8 cellular contexts compared by ENCODE assay signal in the genomic region with DNA sequence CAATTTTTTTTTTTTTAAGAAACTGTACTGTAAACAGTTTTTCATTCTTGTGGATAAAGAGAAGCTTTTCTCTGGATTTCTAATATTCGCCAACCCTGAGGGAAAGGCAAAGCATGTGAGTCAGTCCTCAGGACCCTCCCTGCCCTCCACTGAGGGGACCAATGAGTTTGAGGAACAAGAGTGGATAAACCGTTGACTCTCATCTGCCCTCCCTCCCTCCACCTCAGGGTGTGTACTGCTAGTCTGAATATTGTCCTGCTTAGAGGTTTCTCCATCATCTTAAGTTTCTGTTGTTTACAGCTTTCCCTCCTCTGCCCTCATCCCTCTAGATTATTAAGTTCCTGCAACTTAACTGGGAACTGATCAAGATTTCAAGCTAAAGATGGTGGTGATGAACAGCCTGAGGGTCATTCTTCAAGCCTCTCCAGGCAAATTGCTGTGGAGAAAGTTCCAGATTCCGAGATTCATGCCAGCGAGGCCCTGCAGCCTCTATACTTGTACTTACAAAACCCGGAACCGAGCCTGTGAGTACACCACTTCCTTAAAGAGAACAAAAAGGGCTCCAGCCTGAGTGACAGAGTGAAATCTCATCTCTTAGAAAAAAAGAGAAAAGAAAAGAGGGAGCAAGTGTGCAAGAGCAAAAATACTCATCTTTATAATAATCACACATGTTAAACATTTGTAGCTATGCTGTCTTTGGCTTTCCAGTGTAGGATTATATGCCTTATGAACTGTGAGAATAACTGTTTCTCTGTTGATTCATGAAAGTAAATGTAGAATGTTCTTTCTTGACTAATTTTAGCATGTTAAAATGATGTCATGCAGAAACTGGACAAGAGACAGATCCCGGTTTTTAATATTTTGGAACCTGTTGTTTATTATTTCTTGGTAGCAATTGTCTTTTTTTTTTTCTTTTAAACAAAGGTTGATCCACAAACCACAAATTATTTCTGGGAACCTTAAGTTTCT. TPM values are rescaled to one million over a fixed set of nuclear protein-coding genes. Genes with fewer than 3 reads are reported as not detected.
DNase-seq lines count a peak whose midpoint lies in the region; ATAC-seq lines count a peak whose summit lies in the region.

No MANE protein-coding gene starts in this region.

- peak overlapping the region; percentile 76 for H3K27ac ChIP-seq in KOPT-K1 (ENCODE audit: low read depth, low read length, poor library complexity, severe bottlenecking)

- no peaks in the 10 kb centered on the region for H3K9me3 ChIP-seq in KOPT-K1 (ENCODE audit: insufficient read depth, low read length, poor library complexity, severe bottlenecking)

- H3K9me3 Mint-ChIP-seq in naive B cell: no peaks in the 10 kb centered on the region

- H3K4me1 Mint-ChIP-seq in naive B cell: peaks cover 38 to 48% (median 45%) of the 10 kb centered on the region in 3 donors

- peak; percentile 65 for DNase-seq in EH (ENCODE audit: low read depth)
- peak; percentile 54 for DNase-seq in central memory CD4-positive, alpha-beta T cell
- peak; percentile 48 for DNase-seq in naive B cell
- no peak for DNase-seq in effector CD8-positive, alpha-beta T cell (lab: John Stamatoyannopoulos, UW)
- no peak for DNase-seq in AML-193 (lab: John Stamatoyannopoulos, UW)
- DNase-seq in SK-N-DZ (ENCODE audit: low spot score): no peak

- ATAC-seq in GM21528 (IDR thresholded peaks at IDR 0.05; ENCODE audit: low FRiP score, unreplicated experiment): peak; percentile 84
- ATAC-seq in naive B cell (ENCODE audit: low read depth in 2 of 2): peak; percentile 53 to 57

- peak overlapping the region; percentile 75 to 91 (median 83) for H3K4me3 Mint-ChIP-seq in naive B cell

- H3K36me3 ChIP-seq in KOPT-K1 (ENCODE audit: insufficient read depth, low read length): no peaks in the 10 kb centered on the region

- H3K27me3 Mint-ChIP-seq in naive B cell: no peaks in the 10 kb centered on the region

- peak overlapping the region; percentile 94 to 99 (median 98) for H3K27ac Mint-ChIP-seq in naive B cell

- H3K36me3 Mint-ChIP-seq in naive B cell: peaks cover 13 to 14% of the 10 kb centered on the region in 2 donors

RNA-seq across cellular contexts. Expression of a gene that starts 11.9 kb away (rescaled TPM):
- polyA plus RNA-seq in naive B cell (ENCODE audit: low read depth in 6 of 6): 10 to 100 TPM; 37.4 to 76.1 (median 56.0) TPM
- 1.9 and 7.8 TPM in 2 replicates for polyA plus RNA-seq in SK-N-DZ (2014; cell fraction: cytosol; rRNA removed)
- polyA plus RNA-seq in SK-N-DZ (2014; cell fraction: nucleus; rRNA removed): 1.7 and 1.9 TPM in 2 replicates

RNA-seq across cellular contexts. Expression of a gene that starts 40.4 kb away (rescaled TPM):
- 10 to 100 TPM; 15.8 to 39.2 (median 21.7) TPM for polyA plus RNA-seq in naive B cell (ENCODE audit: low read depth in 6 of 6)
- 2.8 and 3.0 TPM in 2 replicates for polyA plus RNA-seq in SK-N-DZ (2014; cell fraction: cytosol; rRNA removed)
- 5.3 and 6.1 TPM in 2 replicates for polyA plus RNA-seq in SK-N-DZ (2014; cell fraction: nucleus; rRNA removed)

Comparison
In these comparisons a context has a peak if more than half of its experiments do, and no peak if none do; other contexts are left out.
1. DNase-seq: peak in EH (single experiment), central memory CD4-positive, alpha-beta T cell (single experiment) and naive B cell (single experiment); none in effector CD8-positive, alpha-beta T cell (single experiment), AML-193 (0 of 2) and SK-N-DZ (single experiment).